In the genomic region with DNA sequence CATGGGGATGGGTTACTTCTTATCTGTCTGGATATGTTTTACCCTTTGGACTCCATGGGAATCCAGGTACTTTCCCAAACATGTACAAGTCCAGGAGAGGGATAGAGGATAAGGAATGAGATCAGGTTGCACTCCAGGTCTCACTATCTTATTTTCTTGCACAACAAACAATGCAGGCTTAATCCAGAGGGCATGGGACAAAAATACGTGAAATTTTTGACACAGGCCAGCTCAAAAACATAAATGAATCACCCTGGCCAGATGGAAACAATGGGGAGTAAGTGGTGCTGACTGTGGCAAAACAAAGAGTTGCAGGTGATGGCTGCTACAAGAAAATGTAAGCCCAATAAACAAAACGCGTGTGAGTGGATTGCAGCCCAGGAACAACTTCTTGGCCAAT, we compare ENCODE assay signal across 19 cellular contexts.
"Had no signal": no experiment of that assay in that cellular context is flagged by ENCODE, and none has a peak within 500 bp of the region (broad histone marks: within the 10 kb centered on the region; RNA-seq: fewer than 3 reads in every experiment).

No MANE protein-coding gene starts in this region.

- H3K4me3 ChIP-seq: coronary artery, dorsolateral prefrontal cortex, esophagus muscularis mucosa, gastroesophageal sphincter, heart right ventricle, left lung, lower lobe of right lung, mucosa of descending colon had no signal

- DNase-seq: dermis blood vessel endothelial cell; dorsolateral prefrontal cortex; effector CD4-positive, alpha-beta T cell; effector memory CD4-positive, alpha-beta T cell; foreskin keratinocyte; glutamatergic neuron; head of caudate nucleus; heart right ventricle; hippocampal formation; left cardiac atrium; left lung; left ventricle myocardium superior; lower lobe of right lung; mesenchymal stem cell; mucosa of descending colon; naive B cell had no signal
